ENCODE assay signal across 21 cellular contexts in genomic region chr6:144416244-144416643, GRCh38.
DNase-seq lines count a peak whose midpoint lies in the region; ATAC-seq, FAIRE-seq and TF ChIP-seq lines count a peak whose summit lies in the region.
"Had no signal": no experiment of that assay in that cellular context is flagged by ENCODE, and none has a peak within 500 bp of the region (broad histone marks: within the 10 kb centered on the region; RNA-seq: fewer than 3 reads in every experiment).

No MANE protein-coding gene starts in this region.

- no peaks in the 10 kb centered on the region for H3K9me3 ChIP-seq in breast epithelium
- no peaks in the 10 kb centered on the region for H3K9me3 ChIP-seq in Panc1 (ENCODE audit: control insufficient read depth, insufficient read depth, low read depth, low read length)
- no peaks in the 10 kb centered on the region for H3K9me3 ChIP-seq in endothelial cell of umbilical vein (replicated peaks; ENCODE audit: control insufficient read depth, insufficient read depth, low read length)
- no peaks in the 10 kb centered on the region for H3K9me3 ChIP-seq in skeletal muscle satellite cell (replicated peaks; ENCODE audit: low read length)
- H3K9me3 ChIP-seq: neutrophil, Peyer's patch, upper lobe of left lung had no signal

- H3K27me3 ChIP-seq in breast epithelium, result no peaks in the 10 kb centered on the region
- H3K27me3 ChIP-seq in Panc1 (ENCODE audit: control insufficient read depth, insufficient read depth, low read length), result no peaks in the 10 kb centered on the region
- no peaks in the 10 kb centered on the region for H3K27me3 ChIP-seq in endothelial cell of umbilical vein (ENCODE audit: control insufficient read depth in 2 of 2, insufficient read depth in 2 of 2, low read length in 2 of 2)
- no peaks in the 10 kb centered on the region for H3K27me3 ChIP-seq in skeletal muscle satellite cell (ENCODE audit: control insufficient read depth, insufficient read depth, low read length)
- H3K27me3 ChIP-seq: BLaER1 treated with 17β-estradiol and CSF1 and Interleukin-3, amounts not matched to agents 10 nM and 100 nM; neutrophil; Peyer's patch; upper lobe of left lung had no signal

- no peak overlapping the region for H3K9ac ChIP-seq in endothelial cell of umbilical vein (replicated peaks; ENCODE audit: extremely low read depth, insufficient read depth, low read length)
- H3K9ac ChIP-seq in skeletal muscle satellite cell (ENCODE audit: low read depth, low read length), result peak overlapping the region; percentile 4
- H3K9ac ChIP-seq: BLaER1 treated with 17β-estradiol and CSF1 and Interleukin-3, amounts not matched to agents 10 nM and 100 nM had no signal

- peaks cover 32% of the 10 kb centered on the region for H3K4me1 Mint-ChIP-seq in MCF 10A (ENCODE audit: insufficient read depth, unreplicated experiment)
- peaks cover 24% of the 10 kb centered on the region for H3K4me1 Mint-ChIP-seq in T-helper 2 cell treated with Interferon-gamma antibody and Interleukin-4, amounts not matched to agents 5 μg/mL and 100 μg/mL, for 36 hours (ENCODE audit: low read depth)

- H3K79me2 ChIP-seq in endothelial cell of umbilical vein (ENCODE audit: control insufficient read depth, insufficient read depth, low read length), result peaks cover 63% of the 10 kb centered on the region

- BruUV-seq in MCF 10A (replicated peaks; lab: Mats Ljungman, UMichigan) (no TSS peak), Panc1 (replicated peaks; lab: Mats Ljungman, UMichigan) (no TSS peak), endothelial cell of umbilical vein (replicated peaks; lab: Mats Ljungman, UMichigan) (no TSS peak)

- TF ChIP-seq POLR2A in breast epithelium (IDR thresholded peaks at IDR 0.05) (no peak), endothelial cell of umbilical vein (IDR thresholded peaks at IDR 0.05; ENCODE audit: low read depth, low read length) (no peak)

- CTCF ChIA-PET in MCF 10A (lab: Yijun Ruan, JAX), result interaction anchor here (0.9 to 1.0 kb wide), 2 partner anchors 11 to 41 kb away, joined by 3 read pairs; no protein-coding TSS in a partner anchor
- CTCF ChIA-PET in Panc1 (lab: Charles Lee), result no interaction called here
- CTCF ChIA-PET in endothelial cell of umbilical vein (lab: Charles Lee), result no interaction called here

- POLR2A ChIA-PET in MCF 10A (lab: Yijun Ruan, JAX) (interaction anchor here (0.6 to 3.2 kb wide), 3 partner anchors 130 to 153 kb away, joined by 3 to 16 read pairs (median 3); no protein-coding TSS in a partner anchor), Panc1 (lab: Charles Lee) (no interaction called here), endothelial cell of umbilical vein (lab: Charles Lee) (no interaction called here)

- H3K4me1 ChIP-seq in breast epithelium, result no peaks in the 10 kb centered on the region
- H3K4me1 ChIP-seq in Panc1 (ENCODE audit: control insufficient read depth, insufficient read depth, low read length), result peaks cover 53% of the 10 kb centered on the region
- H3K4me1 ChIP-seq in endothelial cell of umbilical vein (ENCODE audit: control insufficient read depth, extremely low read depth, insufficient read depth, low read length), result peaks cover 25% of the 10 kb centered on the region
- H3K4me1 ChIP-seq in skeletal muscle satellite cell (ENCODE audit: control insufficient read depth, insufficient read depth, low read length), result peaks cover 43% of the 10 kb centered on the region
- H3K4me1 ChIP-seq: Peyer's patch had no signal

- no peaks in the 10 kb centered on the region for H3K9me3 Mint-ChIP-seq in MCF 10A (ENCODE audit: unreplicated experiment)
- no peaks in the 10 kb centered on the region for H3K9me3 Mint-ChIP-seq in T-helper 2 cell treated with Interferon-gamma antibody and Interleukin-4, amounts not matched to agents 5 μg/mL and 100 μg/mL, for 36 hours
- H3K9me3 Mint-ChIP-seq: dendritic cell treated with granulocyte-macrophage colony-stimulating factor and Interleukin-4, amounts not matched to agents 40 ng/mL and 50 ng/mL, for 4 days had no signal

- H3K4me3 Mint-ChIP-seq in MCF 10A (ENCODE audit: unreplicated experiment), result no peak overlapping the region
- H3K4me3 Mint-ChIP-seq in T-helper 2 cell treated with Interferon-gamma antibody and Interleukin-4, amounts not matched to agents 5 μg/mL and 100 μg/mL, for 36 hours, result no peak overlapping the region
- H3K4me3 Mint-ChIP-seq: activated naive CD8-positive, alpha-beta T cell treated with anti-CD3 and anti-CD28 coated beads, Interleukin-2, amount 50 U/mL, for 24 hours; dendritic cell treated with granulocyte-macrophage colony-stimulating factor and Interleukin-4, amounts not matched to agents 40 ng/mL and 50 ng/mL, for 4 days had no signal

- peak; percentile 57 for ATAC-seq in Panc1
- ATAC-seq: activated naive CD8-positive, alpha-beta T cell treated with anti-CD3 and anti-CD28 coated beads, Interleukin-2, amount 50 U/mL, for 24 hours; left lobe of liver; stimulated activated naive CD8-positive, alpha-beta T cell treated with anti-CD3 and anti-CD28 coated beads, Interleukin-15, Interleukin-2, amounts not matched to agents 100 U/mL and 50 U/mL, for 24 hours had no signal

- intact Hi-C loops in MCF 10A (cut with micrococcal nuclease) (loop anchor here (10.0 kb wide), 2 partner anchors 71 to 201 kb away; no protein-coding TSS in a partner anchor), breast epithelium (cut with DNase I; ENCODE audit: low total_unique reads) (no loop called here), Panc1 (cut with micrococcal nuclease; ENCODE audit: unreplicated experiment) (no loop called here), endothelial cell of umbilical vein (cut with micrococcal nuclease) (loop anchor here (1.0 to 5.0 kb wide), 2 partner anchors 129 to 200 kb away; partner anchors contain the start of gene UTRN)

- peak overlapping the region; percentile 65 for H3K4me2 ChIP-seq in endothelial cell of umbilical vein (ENCODE audit: insufficient read depth, low read length)
- peak overlapping the region; percentile 54 for H3K4me2 ChIP-seq in skeletal muscle satellite cell (ENCODE audit: low read length)
- H3K4me2 ChIP-seq: BLaER1 treated with 17β-estradiol and CSF1 and Interleukin-3, amounts not matched to agents 10 nM and 100 nM had no signal

- peaks cover 6% of the 10 kb centered on the region for H4K20me1 ChIP-seq in endothelial cell of umbilical vein (replicated peaks; ENCODE audit: control insufficient read depth, extremely low read depth, insufficient read depth, low read length)

- no peaks in the 10 kb centered on the region for H3K36me3 Mint-ChIP-seq in MCF 10A (ENCODE audit: insufficient read depth, unreplicated experiment)
- H3K36me3 Mint-ChIP-seq in T-helper 2 cell treated with Interferon-gamma antibody and Interleukin-4, amounts not matched to agents 5 μg/mL and 100 μg/mL, for 36 hours (ENCODE audit: low read depth), result peaks cover 8% of the 10 kb centered on the region

- H3K9me1 ChIP-seq in endothelial cell of umbilical vein (replicated peaks; ENCODE audit: control insufficient read depth, extremely low read depth, insufficient read depth, low read length), result no peaks in the 10 kb centered on the region

- dilution Hi-C loops in endothelial cell of umbilical vein (cut with MboI; ENCODE audit: extremely low pct_ligation_motif_present, low sequenced_read_pairs), result no loop called here

- TF ChIP-seq CTCF in MCF 10A (IDR thresholded peaks at IDR 0.05; ENCODE audit: unreplicated experiment) (no peak), breast epithelium (IDR thresholded peaks at IDR 0.05) (no peak), Panc1 (IDR thresholded peaks at IDR 0.05) (no peak), endothelial cell of umbilical vein (IDR thresholded peaks at IDR 0.05; ENCODE audit: extremely low read depth in 1 of 2, insufficient read depth in 1 of 2, low read depth in 1 of 2, low read length in 2 of 2) (no peak)

- in situ Hi-C loops in Panc1 (cut with HindIII; ENCODE audit: low pct_unique_long_range_greater_than_20kb, low sequenced_read_pairs), result no loop called here

- DNase-seq in MCF 10A (ENCODE audit: unreplicated experiment) (no peak), breast epithelium (ENCODE audit: low spot score in 2 of 2) (no peak), Panc1 (ENCODE audit: low read depth, low spot score) (no peak), endothelial cell of umbilical vein (ENCODE audit: low read depth, low spot score) (no peak), frontal cortex (ENCODE audit: low spot score in 2 of 2) (no peak), NCI-H446 (lab: John Stamatoyannopoulos, UW) (no peak)
- DNase-seq in T-helper 2 cell treated with Interferon-gamma antibody and Interleukin-4, amounts not matched to agents 5 μg/mL and 100 μg/mL, for 36 hours (ENCODE audit: low spot score), result no peak
- DNase-seq: activated naive CD8-positive, alpha-beta T cell treated with anti-CD3 and anti-CD28 coated beads, Interleukin-2, amount 50 U/mL, for 24 hours; erythroblast; H7; NCI-H1417 treated with DMSO at 0.1 percent for 48 hours; NCI-H82; Peyer's patch; right cardiac atrium; stimulated activated naive CD8-positive, alpha-beta T cell treated with anti-CD3 and anti-CD28 coated beads, Interleukin-15, Interleukin-2, amounts not matched to agents 100 U/mL and 50 U/mL, for 24 hours; upper lobe of left lung had no signal

- no peaks in the 10 kb centered on the region for H3K27me3 Mint-ChIP-seq in MCF 10A (ENCODE audit: insufficient read depth, unreplicated experiment)
- H3K27me3 Mint-ChIP-seq in T-helper 2 cell treated with Interferon-gamma antibody and Interleukin-4, amounts not matched to agents 5 μg/mL and 100 μg/mL, for 36 hours (ENCODE audit: low read depth), result no peaks in the 10 kb centered on the region
- H3K27me3 Mint-ChIP-seq: activated naive CD8-positive, alpha-beta T cell treated with anti-CD3 and anti-CD28 coated beads, Interleukin-2, amount 50 U/mL, for 24 hours; dendritic cell treated with granulocyte-macrophage colony-stimulating factor and Interleukin-4, amounts not matched to agents 40 ng/mL and 50 ng/mL, for 4 days had no signal

- no peaks in the 10 kb centered on the region for H3K36me3 ChIP-seq in breast epithelium
- no peaks in the 10 kb centered on the region for H3K36me3 ChIP-seq in Panc1 (ENCODE audit: control insufficient read depth, insufficient read depth, low read length)
- no peaks in the 10 kb centered on the region for H3K36me3 ChIP-seq in endothelial cell of umbilical vein (ENCODE audit: control insufficient read depth in 2 of 2, extremely low read depth in 1 of 2, insufficient read depth in 2 of 2, low read length in 2 of 2)
- no peaks in the 10 kb centered on the region for H3K36me3 ChIP-seq in skeletal muscle satellite cell (ENCODE audit: insufficient read depth, low read length)
- H3K36me3 ChIP-seq: neutrophil, Peyer's patch, upper lobe of left lung had no signal

- H2AFZ ChIP-seq in endothelial cell of umbilical vein (ENCODE audit: low read depth, low read length), result no peak overlapping the region

- no peak overlapping the region for H3K4me3 ChIP-seq in breast epithelium
- 0 out of 4 replicates have a peak overlapping the region, but pooled peaks of 1 of the 2 experiments have one; percentile 9 for H3K4me3 ChIP-seq in Panc1 (ENCODE audit: low read depth in 2 of 2, low read length in 2 of 2)
- H3K4me3 ChIP-seq in endothelial cell of umbilical vein (replicated peaks in 1 of 3; ENCODE audit: insufficient read depth in 1 of 3, low read depth in 1 of 3, low read length in 3 of 3), result no peak overlapping the region
- H3K4me3 ChIP-seq in skeletal muscle satellite cell (ENCODE audit: low read length), result peak overlapping the region; percentile 36
- H3K4me3 ChIP-seq: BLaER1 treated with 17β-estradiol and CSF1 and Interleukin-3, amounts not matched to agents 10 nM and 100 nM; Peyer's patch; upper lobe of left lung had no signal

- peak overlapping the region; percentile 70 for H3K27ac Mint-ChIP-seq in MCF 10A (ENCODE audit: low read depth, unreplicated experiment)
- H3K27ac Mint-ChIP-seq in T-helper 2 cell treated with Interferon-gamma antibody and Interleukin-4, amounts not matched to agents 5 μg/mL and 100 μg/mL, for 36 hours, result no peak overlapping the region
- H3K27ac Mint-ChIP-seq: activated naive CD8-positive, alpha-beta T cell treated with anti-CD3 and anti-CD28 coated beads, Interleukin-2, amount 50 U/mL, for 24 hours; dendritic cell treated with granulocyte-macrophage colony-stimulating factor and Interleukin-4, amounts not matched to agents 40 ng/mL and 50 ng/mL, for 4 days had no signal

- FAIRE-seq in endothelial cell of umbilical vein (lab: Jason Lieb, UNC) (no peak), frontal cortex (lab: Jason Lieb, UNC) (no peak)

- H3K27ac ChIP-seq in breast epithelium, result no peak overlapping the region
- peak overlapping the region; percentile 42 for H3K27ac ChIP-seq in Panc1 (ENCODE audit: low read length)
- H3K27ac ChIP-seq in endothelial cell of umbilical vein (ENCODE audit: insufficient read depth, low read depth, low read length), result peak overlapping the region; percentile 73
- H3K27ac ChIP-seq: BLaER1 treated with 17β-estradiol and CSF1 and Interleukin-3, amounts not matched to agents 10 nM and 100 nM; neutrophil; Peyer's patch; upper lobe of left lung had no signal

Comparison
In these comparisons a context has a peak if more than half of its experiments do, and no peak if none do; other contexts are left out.
1. intact Hi-C loops: an anchor here in MCF 10A (10.0 kb wide) and endothelial cell of umbilical vein (1.0 to 5.0 kb wide); none called in breast epithelium and Panc1.
2. H3K27ac ChIP-seq: peak in Panc1 (single experiment) and endothelial cell of umbilical vein (single experiment); none in breast epithelium (0 of 2).